In genomic region chr18:34399892-34400291, GRCh38 we compare ENCODE assay signal across 18 cellular contexts.
DNase-seq lines count a peak whose midpoint lies in the region; ATAC-seq and TF ChIP-seq lines count a peak whose summit lies in the region.
"Had no signal": no experiment of that assay in that cellular context is flagged by ENCODE, and none has a peak within 500 bp of the region (broad histone marks: within the 10 kb centered on the region; RNA-seq: fewer than 3 reads in every experiment).

No MANE protein-coding gene starts in this region.

- H3K4me1 Mint-ChIP-seq in GM23338, result no peaks in the 10 kb centered on the region; the same call in 2 of the 3 replicates
- H3K4me1 Mint-ChIP-seq: B cell; CD4-positive, CD25-positive, alpha-beta regulatory T cell had no signal

- 0 out of 2 replicates have a peak, but pooled peaks cover 5% of the 10 kb centered on the region for H3K9me2 ChIP-seq in GM23338 (ENCODE audit: insufficient read depth)

- no peak overlapping the region for H3K4me3 Mint-ChIP-seq in GM23338
- H3K4me3 Mint-ChIP-seq: B cell; CD4-positive, CD25-positive, alpha-beta regulatory T cell; CD8-positive, alpha-beta T cell; HFFc6 had no signal

- H3K36me3 ChIP-seq in GM23338 (ENCODE audit: insufficient read depth), result no peaks in the 10 kb centered on the region
- H3K36me3 ChIP-seq in psoas muscle (ENCODE audit: insufficient read depth in 1 of 2, low read depth in 1 of 2), result no peaks in the 10 kb centered on the region
- no peaks in the 10 kb centered on the region for H3K36me3 ChIP-seq in aorta (ENCODE audit: control insufficient read depth in 1 of 2, insufficient read depth in 2 of 2, low read length in 1 of 2)
- H3K36me3 ChIP-seq: BLaER1, HAP-1 had no signal

- no peak overlapping the region for H3K27ac ChIP-seq in GM23338 (ENCODE audit: low read depth)
- no peak overlapping the region for H3K27ac ChIP-seq in psoas muscle
- no peak overlapping the region for H3K27ac ChIP-seq in aorta (ENCODE audit: low read depth in 1 of 2, low read length in 2 of 2)
- H3K27ac ChIP-seq: BLaER1, C4-2B had no signal

- H3K27me3 ChIP-seq in GM23338 (ENCODE audit: insufficient read depth), result no peaks in the 10 kb centered on the region
- H3K27me3 ChIP-seq in psoas muscle (ENCODE audit: insufficient read depth in 3 of 3, low read length in 2 of 3), result no peaks in the 10 kb centered on the region
- no peaks in the 10 kb centered on the region for H3K27me3 ChIP-seq in aorta (ENCODE audit: control insufficient read depth in 1 of 2, insufficient read depth in 2 of 2, low read length in 1 of 2)
- H3K27me3 ChIP-seq: BLaER1 had no signal

- intact Hi-C loops in psoas muscle (cut with DNase I), result no loop called here
- intact Hi-C loops in aorta (cut with DNase I), result no loop called here

- H3F3A ChIP-seq in GM23338 (replicated peaks; ENCODE audit: low read depth), result no peaks in the 10 kb centered on the region

- H3K4me1 ChIP-seq in GM23338 (ENCODE audit: insufficient read depth) (no peaks in the 10 kb centered on the region), psoas muscle (peaks cover 23% of the 10 kb centered on the region), aorta (ENCODE audit: control insufficient read depth in 1 of 2, insufficient read depth in 2 of 2, low read length in 2 of 2) (no peaks in the 10 kb centered on the region)
- H3K4me1 ChIP-seq: BLaER1, Caco-2, HAP-1 had no signal

- 0 out of 2 replicates have a peak overlapping the region, but pooled peaks have one; percentile 54 for H2AFZ ChIP-seq in GM23338

- DNase-seq in Ammon's horn (ENCODE audit: low spot score) (peak; percentile 4), GM23338 (ENCODE audit: low spot score) (no peak), astrocyte of the spinal cord (ENCODE audit: low read depth, low spot score) (peak; percentile 15), psoas muscle (no peak), aorta (no peak)
- no peak for DNase-seq in activated CD8-positive, alpha-beta memory T cell treated with anti-CD3 and anti-CD28 coated beads, Interleukin-2, amount 50 U/mL, for 4 hours
- no peak for DNase-seq in stimulated activated CD4-positive, alpha-beta T cell treated with anti-CD3 and anti-CD28 coated beads, Interleukin-12 subunit alpha, Interleukin-12 subunit beta, amount 100 ng/mL, for 4 hours
- DNase-seq: Caco-2; CD4-positive, CD25-positive, alpha-beta regulatory T cell; CD8-positive, alpha-beta T cell; DMS153; DND-41; GOT3; HFFc6 had no signal

- H3K9me3 Mint-ChIP-seq in GM23338, result no peaks in the 10 kb centered on the region

- TF ChIP-seq CTCF in GM23338 (conservative IDR thresholded peaks at IDR 0.05; ENCODE audit: low read depth in 2 of 2), result no peak
- no peak for TF ChIP-seq CTCF in astrocyte of the spinal cord (IDR thresholded peaks at IDR 0.05; ENCODE audit: low read depth, low read length)
- no peak for TF ChIP-seq CTCF in psoas muscle (IDR thresholded peaks at IDR 0.05)

- no peaks in the 10 kb centered on the region for H3K36me3 Mint-ChIP-seq in GM23338 (ENCODE audit: low read depth)
- H3K36me3 Mint-ChIP-seq: CD4-positive, CD25-positive, alpha-beta regulatory T cell; CD8-positive, alpha-beta T cell had no signal

- no peak for ATAC-seq in GM23338
- peak in 3 of 4 donors; percentile 40 to 63 (median 51) for ATAC-seq in psoas muscle
- no peak for ATAC-seq in aorta (ENCODE audit: low FRiP score)
- ATAC-seq: CD8-positive, alpha-beta T cell had no signal

- in situ Hi-C loops in astrocyte of the spinal cord (cut with HindIII; ENCODE audit: low sequenced_read_pairs), result no loop called here

- no peak overlapping the region for H3K4me2 ChIP-seq in GM23338
- H3K4me2 ChIP-seq: BLaER1 had no signal

- H3K4me3 ChIP-seq in GM23338, result no peak overlapping the region
- no peak overlapping the region for H3K4me3 ChIP-seq in astrocyte of the spinal cord (ENCODE audit: low read depth, low read length)
- H3K4me3 ChIP-seq in psoas muscle, result no peak overlapping the region
- no peak overlapping the region for H3K4me3 ChIP-seq in aorta (ENCODE audit: low read length in 2 of 2)
- H3K4me3 ChIP-seq: BLaER1, HAP-1 had no signal

- no peaks in the 10 kb centered on the region for H3K79me2 ChIP-seq in GM23338 (replicated peaks; ENCODE audit: insufficient read depth)

- 54 to 58% (median 58%) methylated on average over 3 of the region's 3 CpGs for WGBS in psoas muscle, 3 donors
- 70 to 72% methylated on average over 3 of the region's 3 CpGs for WGBS in aorta, 2 donors

- H3K27me3 Mint-ChIP-seq in GM23338 (ENCODE audit: insufficient read depth, low read depth, poor library complexity), result peaks cover 4% of the 10 kb centered on the region
- H3K27me3 Mint-ChIP-seq: B cell; CD4-positive, CD25-positive, alpha-beta regulatory T cell had no signal

- H4K20me1 ChIP-seq in GM23338 (replicated peaks; ENCODE audit: insufficient read depth), result no peaks in the 10 kb centered on the region
- H4K20me1 ChIP-seq: BLaER1 had no signal

- no peak overlapping the region for H3K27ac Mint-ChIP-seq in GM23338
- H3K27ac Mint-ChIP-seq: B cell; CD4-positive, CD25-positive, alpha-beta regulatory T cell; CD8-positive, alpha-beta T cell; HFFc6 had no signal

- no peaks in the 10 kb centered on the region for H3K9me3 ChIP-seq in psoas muscle
- no peaks in the 10 kb centered on the region for H3K9me3 ChIP-seq in aorta (ENCODE audit: control insufficient read depth, low read length)
- H3K9me3 ChIP-seq: BLaER1, Caco-2, HAP-1 had no signal

TF ChIP-seq in GM23338, 12 proteins besides CTCF, POLR2A, EP300 and RAD21:
- TF ChIP-seq ZNF331 (CRISPR knock-in tag; IDR thresholded peaks at IDR 0.05; ENCODE audit: low read depth) (no peak), EZH2phosphoT487 (IDR thresholded peaks at IDR 0.05; ENCODE audit: unreplicated experiment) (no peak), ZNF462 (CRISPR knock-in tag; IDR thresholded peaks at IDR 0.05) (no peak), EZH2 (IDR thresholded peaks at IDR 0.05; ENCODE audit: low read depth, unreplicated experiment) (no peak)

Comparison
In these comparisons a context has a peak if more than half of its experiments do, and no peak if none do; other contexts are left out.
1. DNase-seq: peak in Ammon's horn (single experiment) and astrocyte of the spinal cord (single experiment); none in GM23338 (single experiment), psoas muscle (0 of 2), activated CD8-positive, alpha-beta memory T cell treated with anti-CD3 and anti-CD28 coated beads, Interleukin-2, amount 50 U/mL, for 4 hours (single experiment), aorta (0 of 2) and stimulated activated CD4-positive, alpha-beta T cell treated with anti-CD3 and anti-CD28 coated beads, Interleukin-12 subunit alpha, Interleukin-12 subunit beta, amount 100 ng/mL, for 4 hours (single experiment).
2. ATAC-seq: peak in psoas muscle (3 of 4); none in GM23338 (single experiment) and aorta (single experiment).